24 cellular contexts compared by ENCODE assay signal in the genomic region with DNA sequence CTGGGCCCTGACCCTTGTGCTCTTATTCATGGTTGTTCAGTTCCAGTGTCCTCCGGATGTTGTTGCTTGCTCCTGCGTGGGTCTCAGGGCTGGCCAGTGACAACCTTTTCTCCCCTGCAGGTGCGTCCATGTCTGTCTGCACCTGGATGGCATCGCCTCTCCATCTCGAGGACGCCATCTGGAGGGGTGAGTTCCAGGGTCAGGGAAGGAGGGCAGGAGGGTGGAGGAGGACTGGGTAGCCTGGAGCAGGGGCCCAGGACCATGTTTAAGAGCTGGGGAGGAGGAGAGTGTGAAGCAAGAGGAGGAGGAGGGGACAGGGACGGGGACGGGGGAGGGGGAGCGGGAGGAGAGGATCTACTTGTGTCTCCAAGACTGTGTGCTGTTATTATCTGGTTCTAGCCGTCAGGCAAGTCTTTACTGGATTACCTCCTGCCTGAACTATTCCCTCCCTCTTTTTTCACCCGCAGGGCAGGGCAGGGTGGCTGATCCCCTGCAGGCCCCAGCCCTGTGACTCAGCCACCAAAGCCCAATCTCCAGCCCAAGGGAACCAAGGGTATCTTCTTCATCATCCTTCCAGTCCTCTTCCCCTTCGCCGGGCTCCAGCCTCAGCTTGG. TPM values are rescaled to one million over a fixed set of nuclear protein-coding genes. Genes with fewer than 3 reads are reported as not detected.
DNase-seq lines count a peak whose midpoint lies in the region; ATAC-seq and TF ChIP-seq lines count a peak whose summit lies in the region.
"Had no signal": no experiment of that assay in that cellular context is flagged by ENCODE, and none has a peak within 500 bp of the region (broad histone marks: within the 10 kb centered on the region; RNA-seq: fewer than 3 reads in every experiment).

No MANE protein-coding gene starts in this region.

- peak; percentile 88 for DNase-seq in ELF-1 (ENCODE audit: low read depth, low spot score)
- peak; percentile 54 for DNase-seq in NCI-H146 (lab: John Stamatoyannopoulos, UW)
- peak; percentile 58 for DNase-seq in mammary epithelial cell
- DNase-seq in neural progenitor cell (ENCODE audit: low spot score), result no peak
- no peak for DNase-seq in T-cell
- DNase-seq: activated CD8-positive, alpha-beta T cell treated with anti-CD3 and anti-CD28 coated beads, Interleukin-2, amount 10 ng/mL, durations not matched to agents 7 days and 5 days; activated naive CD4-positive, alpha-beta T cell treated with anti-CD3 and anti-CD28 coated beads for 36 hours; activated T-cell treated with anti-CD3 and anti-CD28 coated beads, Interleukin-2, amount 50 U/mL, for 24 hours; C1 segment of cervical spinal cord; midbrain; NCI-H1436 treated with DMSO at 0.1 percent for 48 hours; NCI-H774; posterior cingulate gyrus; sigmoid colon; T-helper 2 cell had no signal

- WGBS in mammary epithelial cell (ENCODE audit: low coverage, missing lambda C conversion rate), result 64% methylated on average over 6 of the region's 13 CpGs

- H3K36me3 Mint-ChIP-seq in neural progenitor cell, result no peaks in the 10 kb centered on the region
- peaks cover 3% of the 10 kb centered on the region for H3K36me3 Mint-ChIP-seq in T-cell
- H3K36me3 Mint-ChIP-seq: natural killer cell treated with Interleukin-12 subunit alpha and Interleukin-12 subunit beta and Interleukin-15 and Interleukin-18, amount 100 ng/mL, for 72 hours had no signal

- no peak overlapping the region for H3K4me3 ChIP-seq in mammary epithelial cell (replicated peaks in 1 of 3; ENCODE audit: insufficient read depth in 1 of 3, low read depth in 2 of 3, low read length in 3 of 3)
- H3K4me3 ChIP-seq in neural progenitor cell, result no peak overlapping the region
- H3K4me3 ChIP-seq: esophagus muscularis mucosa, gastroesophageal sphincter, sigmoid colon, SJSA1, suprapubic skin had no signal

- H3K4me1 ChIP-seq in mammary epithelial cell (ENCODE audit: insufficient read depth, low read length) (no peaks in the 10 kb centered on the region), neural progenitor cell (peaks cover 9% of the 10 kb centered on the region)
- H3K4me1 ChIP-seq: esophagus muscularis mucosa, gastroesophageal sphincter, sigmoid colon, SJSA1 had no signal

- H3K36me3 ChIP-seq in mammary epithelial cell (ENCODE audit: insufficient read depth, low read length) (no peaks in the 10 kb centered on the region), neural progenitor cell (no peaks in the 10 kb centered on the region)
- H3K36me3 ChIP-seq: esophagus muscularis mucosa, gastroesophageal sphincter, sigmoid colon, SJSA1, suprapubic skin had no signal

- H3K79me2 ChIP-seq in mammary epithelial cell (ENCODE audit: insufficient read depth, low read length) (no peaks in the 10 kb centered on the region), neural progenitor cell (ENCODE audit: low read depth) (no peaks in the 10 kb centered on the region)

- TF ChIP-seq CTCF in mammary epithelial cell (conservative IDR thresholded peaks at IDR 0.05 in 1 of 2, IDR thresholded peaks at IDR 0.05 in 1 of 2; ENCODE audit: extremely low read depth in 1 of 2, insufficient read depth in 1 of 2, low read depth in 1 of 2, low read length in 2 of 2), result no peak
- no peak for TF ChIP-seq CTCF in neural progenitor cell (IDR thresholded peaks at IDR 0.05)

- CTCF ChIA-PET in mammary epithelial cell (lab: Charles Lee; ENCODE audit: low non-redundant PET) (no interaction called here), T-cell (lab: Charles Lee) (interaction anchor here in 1 of 2 donors (0.6 kb wide), 1 partner anchor 46 kb away, joined by 3 read pairs; no protein-coding TSS in a partner anchor)

- no peak overlapping the region for H3K27ac Mint-ChIP-seq in neural progenitor cell
- H3K27ac Mint-ChIP-seq in T-cell, result no peak overlapping the region
- H3K27ac Mint-ChIP-seq: activated CD8-positive, alpha-beta T cell treated with anti-CD3 and anti-CD28 coated beads, Interleukin-2, amount 10 ng/mL, durations not matched to agents 7 days and 5 days; activated naive CD4-positive, alpha-beta T cell treated with anti-CD3 and anti-CD28 coated beads for 36 hours; activated T-cell treated with anti-CD3 and anti-CD28 coated beads, Interleukin-2, amount 50 U/mL, for 24 hours; natural killer cell treated with Interleukin-12 subunit alpha and Interleukin-12 subunit beta and Interleukin-15 and Interleukin-18, amount 100 ng/mL, for 72 hours had no signal

- POLR2A ChIA-PET in T-cell (lab: Charles Lee), result no interaction called here

- H3K4me1 Mint-ChIP-seq in neural progenitor cell (peaks cover 6% of the 10 kb centered on the region), T-cell (peaks cover 4 to 14% (median 6%) of the 10 kb centered on the region in 3 donors)

- H3K4me2 ChIP-seq in mammary epithelial cell (ENCODE audit: insufficient read depth, low read depth, low read length) (no peak overlapping the region), neural progenitor cell (peak overlapping the region; percentile 31)

- H3K4me3 Mint-ChIP-seq in neural progenitor cell (no peak overlapping the region), T-cell (no peak overlapping the region)
- H3K4me3 Mint-ChIP-seq: activated CD8-positive, alpha-beta T cell treated with anti-CD3 and anti-CD28 coated beads, Interleukin-2, amount 10 ng/mL, durations not matched to agents 7 days and 5 days; activated naive CD4-positive, alpha-beta T cell treated with anti-CD3 and anti-CD28 coated beads for 36 hours; activated T-cell treated with anti-CD3 and anti-CD28 coated beads, Interleukin-2, amount 50 U/mL, for 24 hours; natural killer cell treated with Interleukin-12 subunit alpha and Interleukin-12 subunit beta and Interleukin-15 and Interleukin-18, amount 100 ng/mL, for 72 hours had no signal

- no peaks in the 10 kb centered on the region for H4K20me1 ChIP-seq in mammary epithelial cell (ENCODE audit: insufficient read depth, low read length)
- no peaks in the 10 kb centered on the region for H4K20me1 ChIP-seq in neural progenitor cell (ENCODE audit: low read depth)

- H3K27ac ChIP-seq in mammary epithelial cell (ENCODE audit: insufficient read depth, low read depth, low read length), result no peak overlapping the region
- no peak overlapping the region for H3K27ac ChIP-seq in neural progenitor cell
- H3K27ac ChIP-seq: esophagus muscularis mucosa, gastroesophageal sphincter, sigmoid colon, SJSA1, suprapubic skin had no signal

- peaks cover 17% of the 10 kb centered on the region for H3F3A ChIP-seq in neural progenitor cell (ENCODE audit: low read depth)

- peaks cover 15% of the 10 kb centered on the region for H3K9me3 Mint-ChIP-seq in neural progenitor cell
- H3K9me3 Mint-ChIP-seq in T-cell, result peaks cover 0 to 2% (median under 1%) of the 10 kb centered on the region in 3 donors
- H3K9me3 Mint-ChIP-seq: activated T-cell treated with anti-CD3 and anti-CD28 coated beads, Interleukin-2, amount 50 U/mL, for 24 hours; natural killer cell treated with Interleukin-12 subunit alpha and Interleukin-12 subunit beta and Interleukin-15 and Interleukin-18, amount 100 ng/mL, for 72 hours had no signal

- peaks cover 2% of the 10 kb centered on the region for H3K27me3 Mint-ChIP-seq in neural progenitor cell (ENCODE audit: insufficient read depth, low read depth)
- no peaks in the 10 kb centered on the region for H3K27me3 Mint-ChIP-seq in T-cell
- H3K27me3 Mint-ChIP-seq: activated T-cell treated with anti-CD3 and anti-CD28 coated beads, Interleukin-2, amount 50 U/mL, for 24 hours had no signal

- H3K9me3 ChIP-seq in mammary epithelial cell (replicated peaks; ENCODE audit: insufficient read depth, low read length) (no peaks in the 10 kb centered on the region), neural progenitor cell (ENCODE audit: low read depth) (no peaks in the 10 kb centered on the region)
- H3K9me3 ChIP-seq: sigmoid colon, SJSA1, suprapubic skin had no signal

- BruUV-seq in mammary epithelial cell (replicated peaks; lab: Mats Ljungman, UMichigan), result no TSS peak

- H2AFZ ChIP-seq in mammary epithelial cell (ENCODE audit: low read depth, low read length), result no peak overlapping the region
- peak overlapping the region; percentile 72 for H2AFZ ChIP-seq in neural progenitor cell (replicated peaks)

- H3K9ac ChIP-seq in mammary epithelial cell (ENCODE audit: insufficient read depth, low read length), result no peak overlapping the region
- no peak overlapping the region for H3K9ac ChIP-seq in neural progenitor cell

- H3K27me3 ChIP-seq in mammary epithelial cell (ENCODE audit: insufficient read depth, low read length) (no peaks in the 10 kb centered on the region), neural progenitor cell (no peaks in the 10 kb centered on the region)
- H3K27me3 ChIP-seq: suprapubic skin had no signal

- ATAC-seq in HG02798 (IDR thresholded peaks at IDR 0.05; ENCODE audit: poor library complexity, unreplicated experiment) (no peak), GM21360 (IDR thresholded peaks at IDR 0.05; ENCODE audit: unreplicated experiment) (no peak), HG03139 (IDR thresholded peaks at IDR 0.05; ENCODE audit: unreplicated experiment) (no peak), T-cell (replicated peaks in 1 of 4) (no peak)
- ATAC-seq: activated CD8-positive, alpha-beta T cell treated with anti-CD3 and anti-CD28 coated beads, Interleukin-2, amount 10 ng/mL, durations not matched to agents 7 days and 5 days; gastroesophageal sphincter; natural killer cell treated with Interleukin-12 subunit alpha and Interleukin-12 subunit beta and Interleukin-15 and Interleukin-18, amount 100 ng/mL, for 72 hours had no signal

- intact Hi-C loops in mammary epithelial cell (cut with micrococcal nuclease), result no loop called here

- dilution Hi-C loops in mammary epithelial cell (cut with HindIII; ENCODE audit: low sequenced_read_pairs), result loop anchor here (5.0 kb wide), 1 partner anchor 32 kb away; no protein-coding TSS in a partner anchor

- in situ Hi-C loops in mammary epithelial cell (cut with MboI; ENCODE audit: low sequenced_read_pairs in 2 of 2), result no loop called here

RNA-seq across cellular contexts. Expression of a gene that starts 32.2 kb away (rescaled TPM):
- total RNA-seq in mammary epithelial cell (not detected), neural progenitor cell (ENCODE audit: low replicate concordance) (0.46 TPM in 1 of 2 replicates, not detected in the other), T-cell (not detected)
- polyA plus RNA-seq in mammary epithelial cell, result not detected
- polyA minus RNA-seq in mammary epithelial cell, result not detected
- total RNA-seq: activated CD8-positive, alpha-beta T cell treated with anti-CD3 and anti-CD28 coated beads, Interleukin-2, amount 10 ng/mL, durations not matched to agents 7 days and 5 days; activated naive CD4-positive, alpha-beta T cell treated with anti-CD3 and anti-CD28 coated beads for 36 hours; aorta; natural killer cell treated with Interleukin-12 subunit alpha and Interleukin-12 subunit beta and Interleukin-15 and Interleukin-18, amount 100 ng/mL, for 72 hours; sigmoid colon; SJSA1 had no signal
- polyA plus RNA-seq: sigmoid colon had no signal

RNA-seq across cellular contexts. Expression of a gene that starts 48.0 kb away (rescaled TPM):
- total RNA-seq in mammary epithelial cell, result 10 to 100 TPM; 12.5 to 26.4 TPM
- polyA plus RNA-seq in mammary epithelial cell, result 12.8 TPM
- 16.0 TPM for polyA minus RNA-seq in mammary epithelial cell
- 9.7 and 23.5 TPM in 2 replicates for total RNA-seq in neural progenitor cell (ENCODE audit: low replicate concordance)
- total RNA-seq in T-cell, result under 1 TPM in 3 of 5 donors, not detected in 2; 0.26 to 0.53 (median 0.41) TPM

Comparison
In these comparisons a context has a peak if more than half of its experiments do, and no peak if none do; other contexts are left out.
1. DNase-seq: peak in ELF-1 (single experiment), NCI-H146 (single experiment) and mammary epithelial cell (single experiment); none in neural progenitor cell (single experiment) and T-cell (0 of 34).